8 cellular contexts compared by ENCODE assay signal in genomic region chr6:163170294-163170883, GRCh38.
A peak's percentile ranks its signal among the peaks of the same experiment; 100 is the strongest.
DNase-seq lines count a peak whose midpoint lies in the region; ATAC-seq lines count a peak whose summit lies in the region.

No MANE protein-coding gene starts in this region.

- no peak for ATAC-seq in CD4-positive, CD25-positive, alpha-beta regulatory T cell (ENCODE audit: low read depth in 2 of 2)
- ATAC-seq in GM19023 (IDR thresholded peaks at IDR 0.05; ENCODE audit: unreplicated experiment): peak; percentile 72
- peak; percentile 77 for ATAC-seq in HG03460 (IDR thresholded peaks at IDR 0.05; ENCODE audit: unreplicated experiment)
- no peak for ATAC-seq in stimulated activated memory B cell treated with anti-CD40 and anti-IgM and Interleukin-4, amounts not matched to agents 10 μg/mL and 1 μg/mL and 100 μg/mL, for 72 hours

- DNase-seq in CD4-positive, CD25-positive, alpha-beta regulatory T cell: peak in 2 of 3 donors; percentile 4 to 24
- DNase-seq in activated CD4-positive, alpha-beta T cell treated with anti-CD3 and anti-CD28 coated beads, Interleukin-2, amount 10 ng/mL, durations not matched to agents 7 days and 5 days: peak; percentile 27
- DNase-seq in kidney glomerular epithelial cell (lab: John Stamatoyannopoulos, UW) (peak; percentile 1), NCI-H2171 treated with DMSO at 0.1 percent for 48 hours (lab: John Stamatoyannopoulos, UW) (no peak), ecto neural progenitor cell (ENCODE audit: low spot score) (no peak)

- H3K4me1 ChIP-seq in CD4-positive, CD25-positive, alpha-beta regulatory T cell (ENCODE audit: control insufficient read depth, insufficient read depth, low read length, poor library complexity, severe bottlenecking): no peaks in the 10 kb centered on the region

- no peak overlapping the region for H3K4me3 ChIP-seq in CD4-positive, CD25-positive, alpha-beta regulatory T cell (ENCODE audit: low read depth, low read length)

- H3K4me1 Mint-ChIP-seq in CD4-positive, CD25-positive, alpha-beta regulatory T cell: no peaks in the 10 kb centered on the region
- H3K4me1 Mint-ChIP-seq in activated CD4-positive, alpha-beta T cell treated with anti-CD3 and anti-CD28 coated beads, Interleukin-2, amount 10 ng/mL, durations not matched to agents 7 days and 5 days: no peaks in the 10 kb centered on the region
- no peaks in the 10 kb centered on the region for H3K4me1 Mint-ChIP-seq in stimulated activated memory B cell treated with anti-CD40 and anti-IgM and Interleukin-4, amounts not matched to agents 10 μg/mL and 1 μg/mL and 100 μg/mL, for 72 hours

- no peaks in the 10 kb centered on the region for H3K36me3 Mint-ChIP-seq in CD4-positive, CD25-positive, alpha-beta regulatory T cell
- no peaks in the 10 kb centered on the region for H3K36me3 Mint-ChIP-seq in activated CD4-positive, alpha-beta T cell treated with anti-CD3 and anti-CD28 coated beads, Interleukin-2, amount 10 ng/mL, durations not matched to agents 7 days and 5 days (ENCODE audit: low read depth)
- no peaks in the 10 kb centered on the region for H3K36me3 Mint-ChIP-seq in stimulated activated memory B cell treated with anti-CD40 and anti-IgM and Interleukin-4, amounts not matched to agents 10 μg/mL and 1 μg/mL and 100 μg/mL, for 72 hours

- H3K9me3 Mint-ChIP-seq in CD4-positive, CD25-positive, alpha-beta regulatory T cell: peaks cover 0 to under 1% (median 0%) of the 10 kb centered on the region in 7 donors
- peaks cover 2% of the 10 kb centered on the region for H3K9me3 Mint-ChIP-seq in activated CD4-positive, alpha-beta T cell treated with anti-CD3 and anti-CD28 coated beads, Interleukin-2, amount 10 ng/mL, durations not matched to agents 7 days and 5 days
- no peaks in the 10 kb centered on the region for H3K9me3 Mint-ChIP-seq in stimulated activated memory B cell treated with anti-CD40 and anti-IgM and Interleukin-4, amounts not matched to agents 10 μg/mL and 1 μg/mL and 100 μg/mL, for 72 hours

- no peak overlapping the region for H3K27ac ChIP-seq in CD4-positive, CD25-positive, alpha-beta regulatory T cell (ENCODE audit: insufficient read depth, low read length, poor library complexity, severe bottlenecking)

- CTCF ChIA-PET in activated CD4-positive, alpha-beta T cell treated with anti-CD3 and anti-CD28 coated beads, Interleukin-2, amount 10 ng/mL, durations not matched to agents 7 days and 5 days (lab: Charles Lee): interaction anchor here (1.6 to 1.9 kb wide), 2 partner anchors 8 to 12 kb away, joined by 5 to 7 read pairs; no protein-coding TSS in a partner anchor

- H3K27me3 Mint-ChIP-seq in CD4-positive, CD25-positive, alpha-beta regulatory T cell: peaks cover 4% of the 10 kb centered on the region
- H3K27me3 Mint-ChIP-seq in activated CD4-positive, alpha-beta T cell treated with anti-CD3 and anti-CD28 coated beads, Interleukin-2, amount 10 ng/mL, durations not matched to agents 7 days and 5 days: no peaks in the 10 kb centered on the region
- H3K27me3 Mint-ChIP-seq in stimulated activated memory B cell treated with anti-CD40 and anti-IgM and Interleukin-4, amounts not matched to agents 10 μg/mL and 1 μg/mL and 100 μg/mL, for 72 hours: peaks cover 13% of the 10 kb centered on the region

- no peaks in the 10 kb centered on the region for H3K27me3 ChIP-seq in CD4-positive, CD25-positive, alpha-beta regulatory T cell (ENCODE audit: control insufficient read depth, insufficient read depth, low read length)

- POLR2A ChIA-PET in activated CD4-positive, alpha-beta T cell treated with anti-CD3 and anti-CD28 coated beads, Interleukin-2, amount 10 ng/mL, durations not matched to agents 7 days and 5 days (lab: Charles Lee): no interaction called here

- no peak overlapping the region for H3K27ac Mint-ChIP-seq in CD4-positive, CD25-positive, alpha-beta regulatory T cell
- no peak overlapping the region for H3K27ac Mint-ChIP-seq in activated CD4-positive, alpha-beta T cell treated with anti-CD3 and anti-CD28 coated beads, Interleukin-2, amount 10 ng/mL, durations not matched to agents 7 days and 5 days
- H3K27ac Mint-ChIP-seq in stimulated activated memory B cell treated with anti-CD40 and anti-IgM and Interleukin-4, amounts not matched to agents 10 μg/mL and 1 μg/mL and 100 μg/mL, for 72 hours: no peak overlapping the region

- H3K9me3 ChIP-seq in CD4-positive, CD25-positive, alpha-beta regulatory T cell (ENCODE audit: control insufficient read depth in 2 of 2, low read length in 2 of 2): no peaks in the 10 kb centered on the region

- no peaks in the 10 kb centered on the region for H3K36me3 ChIP-seq in CD4-positive, CD25-positive, alpha-beta regulatory T cell (ENCODE audit: control insufficient read depth, insufficient read depth, low read length)

- H3K4me3 Mint-ChIP-seq in CD4-positive, CD25-positive, alpha-beta regulatory T cell: no peak overlapping the region
- H3K4me3 Mint-ChIP-seq in activated CD4-positive, alpha-beta T cell treated with anti-CD3 and anti-CD28 coated beads, Interleukin-2, amount 10 ng/mL, durations not matched to agents 7 days and 5 days: no peak overlapping the region
- no peak overlapping the region for H3K4me3 Mint-ChIP-seq in stimulated activated memory B cell treated with anti-CD40 and anti-IgM and Interleukin-4, amounts not matched to agents 10 μg/mL and 1 μg/mL and 100 μg/mL, for 72 hours

Comparison
In these comparisons a context has a peak if more than half of its experiments do, and no peak if none do; other contexts are left out.
1. ATAC-seq: peak in GM19023 (single experiment) and HG03460 (single experiment); none in CD4-positive, CD25-positive, alpha-beta regulatory T cell (0 of 2) and stimulated activated memory B cell treated with anti-CD40 and anti-IgM and Interleukin-4, amounts not matched to agents 10 μg/mL and 1 μg/mL and 100 μg/mL, for 72 hours (single experiment).
2. DNase-seq: peak in CD4-positive, CD25-positive, alpha-beta regulatory T cell (2 of 3), activated CD4-positive, alpha-beta T cell treated with anti-CD3 and anti-CD28 coated beads, Interleukin-2, amount 10 ng/mL, durations not matched to agents 7 days and 5 days (single experiment) and kidney glomerular epithelial cell (single experiment); none in NCI-H2171 treated with DMSO at 0.1 percent for 48 hours (single experiment) and ecto neural progenitor cell (single experiment).